Comparison of ENCODE assay signal across 16 cellular contexts in the genomic region with DNA sequence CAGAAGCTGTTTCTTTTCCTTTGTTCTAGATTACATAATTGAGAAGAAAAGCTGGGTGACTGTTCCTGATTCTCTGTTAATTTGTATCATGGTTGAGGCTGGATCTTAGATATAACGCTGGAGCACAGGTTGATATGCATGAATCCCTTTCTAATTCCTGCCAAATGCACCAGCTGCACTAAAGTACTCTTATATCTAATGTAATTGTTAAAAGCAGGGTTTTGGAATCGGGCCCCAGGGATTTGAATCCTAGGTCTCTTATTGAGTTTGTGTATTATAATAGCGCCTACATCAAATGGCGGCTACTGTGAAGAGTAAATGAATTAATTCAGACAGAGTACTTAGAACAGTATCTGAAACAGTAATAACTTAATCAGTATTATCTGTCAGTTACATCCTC.
"Had no signal": no experiment of that assay in that cellular context is flagged by ENCODE, and none has a peak within 500 bp of the region (broad histone marks: within the 10 kb centered on the region; RNA-seq: fewer than 3 reads in every experiment).

No MANE protein-coding gene starts in this region.

- DNase-seq: activated B cell treated with CpG ODN at 0.5 μM for 24 hours; activated CD4-positive, alpha-beta T cell treated with anti-CD3 and anti-CD28 coated beads, Interleukin-2, amount 10 ng/mL, durations not matched to agents 24 days and 14 days; activated CD8-positive, alpha-beta memory T cell treated with anti-CD3 and anti-CD28 coated beads, Interleukin-2, amount 50 U/mL, for 48 hours; activated CD8-positive, alpha-beta T cell treated with anti-CD3 and anti-CD28 coated beads, Interleukin-2, amount 10 ng/mL, durations not matched to agents 7 days and 5 days; activated gamma-delta T cell treated with Interleukin-2 at 50 U/mL for 16 hours; amniotic stem cell; caudate nucleus; erythroblast; gastrocnemius medialis; heart right ventricle; left colon; naive thymus-derived CD8-positive, alpha-beta T cell; retina; stimulated activated CD4-positive, alpha-beta T cell treated with anti-CD3 and anti-CD28 coated beads, Interleukin-12 subunit alpha, Interleukin-12 subunit beta, amount 100 ng/mL, for 4 hours; stimulated activated CD4-positive, alpha-beta T cell treated with anti-CD3 and anti-CD28 coated beads, Interleukin-2, amount 100 ng/mL, for 24 hours had no signal

- ATAC-seq: activated CD8-positive, alpha-beta T cell treated with anti-CD3 and anti-CD28 coated beads, Interleukin-2, amount 10 ng/mL, durations not matched to agents 7 days and 5 days; gastrocnemius medialis; heart right ventricle; left colon; naive thymus-derived CD8-positive, alpha-beta T cell; stimulated activated memory B cell treated with anti-CD40 and anti-IgM and Interleukin-4, amounts not matched to agents 10 μg/mL and 1 μg/mL and 100 μg/mL, for 72 hours had no signal
